6 cellular contexts compared by ENCODE assay signal in genomic region chr19:55117063-55117635, GRCh38. TPM values are rescaled to one million over a fixed set of nuclear protein-coding genes. Genes with fewer than 3 reads are reported as not detected.
A peak's percentile ranks its signal among the peaks of the same experiment; 100 is the strongest.
DNase-seq lines count a peak whose midpoint lies in the region; ATAC-seq lines count a peak whose summit lies in the region.

No MANE protein-coding gene starts in this region.

- H3K9me3 Mint-ChIP-seq in activated CD4-positive, alpha-beta T cell treated with anti-CD3 and anti-CD28 coated beads for 36 hours (ENCODE audit: low read depth), result no peaks in the 10 kb centered on the region

- intact Hi-C loops in activated CD4-positive, alpha-beta T cell treated with anti-CD3 and anti-CD28 coated beads for 36 hours (cut with DNase I, micrococcal nuclease), result loop anchor here in 1 of 2 experiments (1.0 to 10.0 kb wide), 21 partner anchors 36 to 1015 kb away; partner anchors contain the start of genes DNAAF3, EPN1, FIZ1 and HSPBP1

- H3K9me3 ChIP-seq in SK-N-MC (ENCODE audit: low read depth, low read length), result no peaks in the 10 kb centered on the region

- under 1% methylated on average over 88 of the region's 88 CpGs for WGBS in urinary bladder

- H3K4me3 ChIP-seq in SK-N-MC (peak overlapping the region; percentile 88), iPS-11a (ENCODE audit: low read depth, low read length) (peak overlapping the region; percentile 77), urinary bladder (ENCODE audit: low read depth, low read length) (peak overlapping the region; percentile 96)

- peaks cover 9% of the 10 kb centered on the region for H3K36me3 Mint-ChIP-seq in activated CD4-positive, alpha-beta T cell treated with anti-CD3 and anti-CD28 coated beads for 36 hours (ENCODE audit: low read depth)

- peak overlapping the region; percentile 95 for H3K4me3 Mint-ChIP-seq in activated CD4-positive, alpha-beta T cell treated with anti-CD3 and anti-CD28 coated beads for 36 hours

- no peak overlapping the region for H3K27ac ChIP-seq in SK-N-MC
- H3K27ac ChIP-seq in urinary bladder (ENCODE audit: low read depth), result peak overlapping the region; percentile 80

- H3K27ac Mint-ChIP-seq in activated CD4-positive, alpha-beta T cell treated with anti-CD3 and anti-CD28 coated beads for 36 hours, result peak overlapping the region; percentile 84

- H3K4me1 Mint-ChIP-seq in activated CD4-positive, alpha-beta T cell treated with anti-CD3 and anti-CD28 coated beads for 36 hours, result peaks cover 24% of the 10 kb centered on the region

- H3K36me3 ChIP-seq in SK-N-MC (ENCODE audit: insufficient read depth, low read length) (no peaks in the 10 kb centered on the region; the same call in 1 of the 2 replicates), urinary bladder (ENCODE audit: insufficient read depth) (no peaks in the 10 kb centered on the region)

- POLR2A ChIA-PET in activated CD4-positive, alpha-beta T cell treated with anti-CD3 and anti-CD28 coated beads for 36 hours (lab: Charles Lee), result interaction anchor here (0.6 to 1.1 kb wide), 5 partner anchors 34 to 654 kb away, joined by 3 read pairs; partner anchors contain the start of genes LENG9 and UBE2S

- ATAC-seq in activated CD4-positive, alpha-beta T cell treated with anti-CD3 and anti-CD28 coated beads for 36 hours, result peak; percentile 13

- CTCF ChIA-PET in activated CD4-positive, alpha-beta T cell treated with anti-CD3 and anti-CD28 coated beads for 36 hours (lab: Charles Lee), result interaction anchor here (1.0 to 2.8 kb wide), 2 partner anchors 29 to 222 kb away, joined by 3 to 7 read pairs; partner anchors contain the start of gene KMT5C

- no peaks in the 10 kb centered on the region for H3K4me1 ChIP-seq in urinary bladder (ENCODE audit: insufficient read depth)

- DNase-seq in activated CD4-positive, alpha-beta T cell treated with anti-CD3 and anti-CD28 coated beads for 36 hours, result peak; percentile 44
- DNase-seq in activated CD4-positive, alpha-beta T cell treated with anti-CD3 and anti-CD28 coated beads for 1 hour, result no peak
- DNase-seq in SK-N-MC (ENCODE audit: low read depth, low spot score) (no peak), KG1 (lab: John Stamatoyannopoulos, UW) (no peak)

- peak overlapping the region; percentile 80 for H3K9ac ChIP-seq in SK-N-MC (ENCODE audit: insufficient read length)

- no peaks in the 10 kb centered on the region for H3K27me3 Mint-ChIP-seq in activated CD4-positive, alpha-beta T cell treated with anti-CD3 and anti-CD28 coated beads for 36 hours

RNA-seq across cellular contexts. Expression of gene PPP1R12C, which starts 0.3 kb away (rescaled TPM):
- total RNA-seq in activated CD4-positive, alpha-beta T cell treated with anti-CD3 and anti-CD28 coated beads for 36 hours, result 10 to 100 TPM; 66.1 to 69.8 TPM
- 24.8 TPM for total RNA-seq in urinary bladder
- polyA plus RNA-seq in urinary bladder, result 219 TPM

RNA-seq across cellular contexts. Expression of gene TNNT1, which starts 31.9 kb away (rescaled TPM):
- under 1 TPM; 0.47 to 0.50 TPM for total RNA-seq in activated CD4-positive, alpha-beta T cell treated with anti-CD3 and anti-CD28 coated beads for 36 hours
- total RNA-seq in urinary bladder, result 47.2 TPM
- not detected for polyA plus RNA-seq in urinary bladder

RNA-seq across cellular contexts. Expression of gene TNNI3, which starts 40.4 kb away (rescaled TPM):
- under 1 TPM in 1 of 2 experiments, not detected in 1; 0.32 TPM for total RNA-seq in activated CD4-positive, alpha-beta T cell treated with anti-CD3 and anti-CD28 coated beads for 36 hours
- total RNA-seq in urinary bladder, result not detected
- polyA plus RNA-seq in urinary bladder, result not detected

RNA-seq across cellular contexts. Expression of gene EPS8L1, which starts 41.5 kb away (rescaled TPM):
- total RNA-seq in activated CD4-positive, alpha-beta T cell treated with anti-CD3 and anti-CD28 coated beads for 36 hours, result 1 to 10 TPM; 2.2 to 2.3 TPM
- total RNA-seq in urinary bladder, result 3.0 TPM
- polyA plus RNA-seq in urinary bladder, result 8.1 TPM

RNA-seq across cellular contexts. Expression of gene DNAAF3, which starts 49.3 kb away (rescaled TPM):
- total RNA-seq in activated CD4-positive, alpha-beta T cell treated with anti-CD3 and anti-CD28 coated beads for 36 hours, result under 1 TPM; 0.53 to 0.72 TPM
- total RNA-seq in urinary bladder, result 0.37 TPM
- 0.62 TPM for polyA plus RNA-seq in urinary bladder

Comparison
In these comparisons a context has a peak if more than half of its experiments do, and no peak if none do; other contexts are left out.
1. RNA of gene TNNT1, which starts 31.9 kb away (total RNA-seq): 47.2 TPM in urinary bladder (single experiment); 0.47 to 0.50 TPM in activated CD4-positive, alpha-beta T cell treated with anti-CD3 and anti-CD28 coated beads for 36 hours; every median in the first group is over 10 times any median in the second.
2. Peak in every context shown above with its lines, with median percentiles within 50 percentile points of each other: H3K4me3 ChIP-seq.